8 cellular contexts compared by ENCODE assay signal in genomic region chr5:180070726-180071417, GRCh38. TPM values are rescaled to one million over a fixed set of nuclear protein-coding genes. Genes with fewer than 3 reads are reported as not detected.
DNase-seq lines count a peak whose midpoint lies in the region; ATAC-seq and TF ChIP-seq lines count a peak whose summit lies in the region.

No MANE protein-coding gene starts in this region.

- H3K27ac Mint-ChIP-seq in activated naive CD4-positive, alpha-beta T cell treated with anti-CD3 and anti-CD28 coated beads for 36 hours, result peak overlapping the region; percentile 32
- no peak overlapping the region for H3K27ac Mint-ChIP-seq in activated T-cell treated with anti-CD3 and anti-CD28 coated beads, Interleukin-2, amount 50 U/mL, for 72 hours
- H3K27ac Mint-ChIP-seq in natural killer cell, result peak overlapping the region; percentile 47 to 79

- H3K36me3 Mint-ChIP-seq in activated naive CD4-positive, alpha-beta T cell treated with anti-CD3 and anti-CD28 coated beads for 36 hours (ENCODE audit: low read depth), result peaks cover 3% of the 10 kb centered on the region
- peaks cover 3 to 6% of the 10 kb centered on the region in 2 donors for H3K36me3 Mint-ChIP-seq in activated T-cell treated with anti-CD3 and anti-CD28 coated beads, Interleukin-2, amount 50 U/mL, for 72 hours (ENCODE audit: insufficient read depth in 2 of 2)
- no peaks in the 10 kb centered on the region for H3K36me3 Mint-ChIP-seq in natural killer cell

- peak; percentile 21 to 42 for ATAC-seq in activated T-cell treated with anti-CD3 and anti-CD28 coated beads, Interleukin-2, amount 50 U/mL, for 72 hours (replicated peaks in 1 of 2)
- ATAC-seq in natural killer cell (peak; percentile 6 to 12 (median 10)), GM19395 (IDR thresholded peaks at IDR 0.05; ENCODE audit: unreplicated experiment) (no peak), HG02798 (IDR thresholded peaks at IDR 0.05; ENCODE audit: poor library complexity, unreplicated experiment) (no peak)

- TF ChIP-seq CTCF in NB4 (IDR thresholded peaks at IDR 0.05; ENCODE audit: low read depth, low read length) (no peak), fibroblast of villous mesenchyme (IDR thresholded peaks at IDR 0.05; ENCODE audit: insufficient read depth, low read depth, low read length) (no peak), natural killer cell (IDR thresholded peaks at IDR 0.05) (no peak)

- peak; percentile 29 for DNase-seq in activated naive CD4-positive, alpha-beta T cell treated with anti-CD3 and anti-CD28 coated beads for 36 hours
- DNase-seq in activated naive CD4-positive, alpha-beta T cell treated with anti-CD3 and anti-CD28 coated beads, Interleukin-2, amount 50 U/mL, for 16 hours, result no peak
- DNase-seq in NB4 (ENCODE audit: low read depth), result peak; percentile 86
- DNase-seq in activated T-cell treated with anti-CD3 and anti-CD28 coated beads, Interleukin-2, amount 50 U/mL, for 72 hours, result peak in 1 of 2 donors; percentile 19
- DNase-seq in fibroblast of villous mesenchyme (ENCODE audit: low read depth), result peak; percentile 57
- no peak for DNase-seq in natural killer cell

- H3K27me3 Mint-ChIP-seq in activated naive CD4-positive, alpha-beta T cell treated with anti-CD3 and anti-CD28 coated beads for 36 hours (ENCODE audit: low read depth), result peaks cover 3% of the 10 kb centered on the region
- H3K27me3 Mint-ChIP-seq in activated T-cell treated with anti-CD3 and anti-CD28 coated beads, Interleukin-2, amount 50 U/mL, for 72 hours (ENCODE audit: low read depth), result no peaks in the 10 kb centered on the region
- H3K27me3 Mint-ChIP-seq in natural killer cell (ENCODE audit: low read depth in 2 of 2), result peaks cover 9 to 13% of the 10 kb centered on the region in 2 donors

- H3K4me3 Mint-ChIP-seq in activated naive CD4-positive, alpha-beta T cell treated with anti-CD3 and anti-CD28 coated beads for 36 hours, result peak overlapping the region; percentile 75
- H3K4me3 Mint-ChIP-seq in activated T-cell treated with anti-CD3 and anti-CD28 coated beads, Interleukin-2, amount 50 U/mL, for 72 hours, result peak overlapping the region; percentile 90 to 92
- peak overlapping the region; percentile 90 for H3K4me3 Mint-ChIP-seq in natural killer cell

- TF ChIP-seq POLR2A in NB4 (IDR thresholded peaks at IDR 0.05; ENCODE audit: extremely low read depth, insufficient read length), result no peak

- peaks cover 23% of the 10 kb centered on the region for H3K4me1 Mint-ChIP-seq in activated naive CD4-positive, alpha-beta T cell treated with anti-CD3 and anti-CD28 coated beads for 36 hours (ENCODE audit: low read depth)
- H3K4me1 Mint-ChIP-seq in activated T-cell treated with anti-CD3 and anti-CD28 coated beads, Interleukin-2, amount 50 U/mL, for 72 hours (ENCODE audit: low read depth), result peaks cover 42% of the 10 kb centered on the region
- H3K4me1 Mint-ChIP-seq in natural killer cell, result peaks cover 30 to 45% of the 10 kb centered on the region in 2 donors

- intact Hi-C loops in activated naive CD4-positive, alpha-beta T cell treated with anti-CD3 and anti-CD28 coated beads for 36 hours (cut with micrococcal nuclease), result loop anchor here (2.0 to 10.0 kb wide), 6 partner anchors 20 to 926 kb away; partner anchors contain the start of genes CANX, RUFY1 and TBC1D9B
- intact Hi-C loops in natural killer cell (cut with micrococcal nuclease), result loop anchor here (5.0 kb wide), 2 partner anchors 64 to 519 kb away; partner anchors contain the start of gene RUFY1

- H3K9me3 Mint-ChIP-seq in activated naive CD4-positive, alpha-beta T cell treated with anti-CD3 and anti-CD28 coated beads for 36 hours, result peaks cover 4% of the 10 kb centered on the region
- H3K9me3 Mint-ChIP-seq in activated T-cell treated with anti-CD3 and anti-CD28 coated beads, Interleukin-2, amount 50 U/mL, for 72 hours, result peaks cover 0 to 1% of the 10 kb centered on the region in 2 donors
- H3K9me3 Mint-ChIP-seq in natural killer cell, result no peaks in the 10 kb centered on the region

- peak overlapping the region; percentile 64 for H3K4me3 ChIP-seq in NB4 (ENCODE audit: low read depth, low read length)
- peak overlapping the region; percentile 63 for H3K4me3 ChIP-seq in fibroblast of villous mesenchyme (ENCODE audit: low read depth, low read length)

- CTCF ChIA-PET in activated naive CD4-positive, alpha-beta T cell treated with anti-CD3 and anti-CD28 coated beads for 36 hours (lab: Charles Lee), result interaction anchor here (1.2 to 2.1 kb wide), 2 partner anchors 10 to 21 kb away, joined by 3 to 8 read pairs; no protein-coding TSS in a partner anchor

RNA-seq across cellular contexts. Expression of gene RNF130, which starts 0.7 kb away (rescaled TPM):
- 10 to 100 TPM; 10.3 to 11.9 TPM for total RNA-seq in activated naive CD4-positive, alpha-beta T cell treated with anti-CD3 and anti-CD28 coated beads for 36 hours
- 10 to 100 TPM; 17.7 to 23.6 TPM for total RNA-seq in activated T-cell treated with anti-CD3 and anti-CD28 coated beads, Interleukin-2, amount 50 U/mL, for 72 hours
- total RNA-seq in fibroblast of villous mesenchyme (9.7 and 12.1 TPM in 2 replicates), natural killer cell (10 to 100 TPM; 24.4 to 35.0 (median 25.5) TPM)

Comparison
In these comparisons a context has a peak if more than half of its experiments do, and no peak if none do; other contexts are left out.
1. DNase-seq: peak in activated naive CD4-positive, alpha-beta T cell treated with anti-CD3 and anti-CD28 coated beads for 36 hours (single experiment), NB4 (single experiment) and fibroblast of villous mesenchyme (single experiment); none in activated naive CD4-positive, alpha-beta T cell treated with anti-CD3 and anti-CD28 coated beads, Interleukin-2, amount 50 U/mL, for 16 hours (single experiment) and natural killer cell (single experiment).
2. ATAC-seq: peak in activated T-cell treated with anti-CD3 and anti-CD28 coated beads, Interleukin-2, amount 50 U/mL, for 72 hours (2 of 2) and natural killer cell (3 of 3); none in GM19395 (single experiment) and HG02798 (single experiment).
3. Peak in every context shown above with its lines, with median percentiles within 50 percentile points of each other: H3K4me3 Mint-ChIP-seq.